ENCODE assay signal across 15 cellular contexts in genomic region chr10:46302765-46303352, GRCh38. TPM values are rescaled to one million over a fixed set of nuclear protein-coding genes. Genes with fewer than 3 reads are reported as not detected.
"Had no signal": no experiment of that assay in that cellular context is flagged by ENCODE, and none has a peak within 500 bp of the region (broad histone marks: within the 10 kb centered on the region; RNA-seq: fewer than 3 reads in every experiment).

No MANE protein-coding gene starts in this region.

RNA-seq across cellular contexts. Expression of gene ANTXRL, which starts 16.1 kb away (rescaled TPM):
- total RNA-seq: cerebellum, dermis microvascular lymphatic vessel endothelial cell, endodermal cell, esophagus mucosa, esophagus squamous epithelium, gastrocnemius medialis, glomerular endothelial cell, left colon, left lung, left ventricle myocardium superior, lower leg skin, lower lobe of right lung, lung microvascular endothelial cell, mesothelial cell of epicardium, mucosa of descending colon had no signal
